In the genomic region with DNA sequence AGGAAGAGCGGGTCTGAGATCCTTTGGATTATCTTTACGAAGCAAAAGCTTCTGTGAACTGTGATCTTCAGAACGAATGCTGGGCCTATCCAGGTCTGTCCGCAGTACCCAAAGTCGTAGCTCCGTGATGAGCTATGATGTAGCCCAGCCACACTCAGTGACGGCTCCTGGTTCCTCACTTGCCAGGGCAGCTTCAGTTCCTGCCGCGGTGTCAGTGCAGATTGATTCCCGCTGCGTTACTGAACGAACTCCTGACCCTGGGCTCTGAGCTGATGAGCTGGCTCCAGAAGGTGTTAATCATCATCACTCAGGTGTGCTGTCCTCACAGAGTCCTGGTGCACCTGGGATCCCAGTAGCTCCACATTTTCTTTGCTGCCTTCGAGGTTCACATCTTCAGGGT, we compare ENCODE assay signal across 17 cellular contexts. TPM values are rescaled to one million over a fixed set of nuclear protein-coding genes. Genes with fewer than 3 reads are reported as not detected.
DNase-seq lines count a peak whose midpoint lies in the region; ATAC-seq and TF ChIP-seq lines count a peak whose summit lies in the region.
"Had no signal": no experiment of that assay in that cellular context is flagged by ENCODE, and none has a peak within 500 bp of the region (broad histone marks: within the 10 kb centered on the region; RNA-seq: fewer than 3 reads in every experiment).

No MANE protein-coding gene starts in this region.

- H3K79me2 ChIP-seq in PC-3 (ENCODE audit: low read length), result peaks cover 17% of the 10 kb centered on the region
- H3K79me2 ChIP-seq in fibroblast of lung (ENCODE audit: control insufficient read depth, insufficient read depth, low read length), result peaks cover 9% of the 10 kb centered on the region
- H3K79me2 ChIP-seq in smooth muscle cell (ENCODE audit: low read depth), result peaks cover 10% of the 10 kb centered on the region

- intact Hi-C loops in PC-3 (cut with micrococcal nuclease), result no loop called here

- H3K4me1 ChIP-seq in PC-3 (ENCODE audit: insufficient read depth, low read length), result peaks cover 47% of the 10 kb centered on the region
- peaks cover 21% of the 10 kb centered on the region for H3K4me1 ChIP-seq in fibroblast of lung (ENCODE audit: control insufficient read depth, extremely low read depth, insufficient read depth, low read length)
- H3K4me1 ChIP-seq in smooth muscle cell (ENCODE audit: low read depth), result peaks cover 8% of the 10 kb centered on the region
- peaks cover 0 to 17% (median 0%) of the 10 kb centered on the region in 3 donors for H3K4me1 ChIP-seq in gastroesophageal sphincter

- no peaks in the 10 kb centered on the region for H3K27me3 ChIP-seq in PC-3 (ENCODE audit: low read length)
- H3K27me3 ChIP-seq in brain microvascular endothelial cell (replicated peaks), result no peaks in the 10 kb centered on the region
- no peaks in the 10 kb centered on the region for H3K27me3 ChIP-seq in fibroblast of lung (ENCODE audit: control insufficient read depth, insufficient read depth, low read length)
- H3K27me3 ChIP-seq in smooth muscle cell (ENCODE audit: low read depth), result no peaks in the 10 kb centered on the region
- H3K27me3 ChIP-seq in gastroesophageal sphincter, result no peaks in the 10 kb centered on the region
- H3K27me3 ChIP-seq: SJSA1 had no signal

- H3K9me3 ChIP-seq in PC-3 (ENCODE audit: low read length) (no peaks in the 10 kb centered on the region), fibroblast of lung (ENCODE audit: control insufficient read depth, insufficient read depth, low read depth, low read length) (no peaks in the 10 kb centered on the region), smooth muscle cell (replicated peaks; ENCODE audit: low read depth) (no peaks in the 10 kb centered on the region), gastroesophageal sphincter (no peaks in the 10 kb centered on the region)
- H3K9me3 ChIP-seq: SJSA1 had no signal

- CTCF ChIA-PET in PC-3 (lab: Charles Lee), result no interaction called here

- POLR2A ChIA-PET in PC-3 (lab: Charles Lee; ENCODE audit: unreplicated experiment), result no interaction called here

- H3K9ac ChIP-seq in PC-3 (ENCODE audit: low read length), result no peak overlapping the region
- no peak overlapping the region for H3K9ac ChIP-seq in fibroblast of lung (ENCODE audit: insufficient read depth, low read length)
- H3K9ac ChIP-seq in smooth muscle cell (ENCODE audit: low read depth), result no peak overlapping the region
- H3K9ac ChIP-seq: KMS-11 had no signal

- BruUV-seq in PC-3 (replicated peaks; lab: Mats Ljungman, UMichigan), result no TSS peak

- 88% methylated on average over 13 of the region's 13 CpGs for WGBS in smooth muscle cell (ENCODE audit: low lambda C conversion rate)
- 86 to 95% methylated on average over 5 to 12 of the region's 13 CpGs for WGBS in gastroesophageal sphincter (ENCODE audit: low coverage in 1 of 2), 2 donors

- H3K27ac ChIP-seq in PC-3 (ENCODE audit: low read length) (peak overlapping the region; percentile 68), brain microvascular endothelial cell (peak overlapping the region; percentile 96), fibroblast of lung (ENCODE audit: insufficient read depth, low read length) (peak overlapping the region; percentile 89), smooth muscle cell (ENCODE audit: low read depth) (peak overlapping the region; percentile 90), gastroesophageal sphincter (no peak overlapping the region)
- H3K27ac ChIP-seq: KMS-11, SJSA1 had no signal

- H3K36me3 ChIP-seq in PC-3 (ENCODE audit: low read depth, low read length), result no peaks in the 10 kb centered on the region
- H3K36me3 ChIP-seq in brain microvascular endothelial cell (replicated peaks), result peaks cover 21% of the 10 kb centered on the region
- peaks cover 8% of the 10 kb centered on the region for H3K36me3 ChIP-seq in fibroblast of lung (ENCODE audit: control insufficient read depth, insufficient read depth, low read length)
- no peaks in the 10 kb centered on the region for H3K36me3 ChIP-seq in smooth muscle cell (ENCODE audit: low read depth)
- H3K36me3 ChIP-seq in gastroesophageal sphincter, result peaks cover 0 to 20% of the 10 kb centered on the region in 2 donors

- no peak overlapping the region for H3K4me3 ChIP-seq in PC-3 (ENCODE audit: low read length)
- H3K4me3 ChIP-seq in brain microvascular endothelial cell (ENCODE audit: low read depth, low read length), result no peak overlapping the region
- H3K4me3 ChIP-seq in fibroblast of lung (replicated peaks in 1 of 4; ENCODE audit: control extremely low read depth in 1 of 4, insufficient read depth in 1 of 4, low read depth in 3 of 4, low read length in 4 of 4), result no peak overlapping the region
- H3K4me3 ChIP-seq in smooth muscle cell, result no peak overlapping the region
- H3K4me3 ChIP-seq in gastroesophageal sphincter, result no peak overlapping the region
- H3K4me3 ChIP-seq: SJSA1 had no signal

- H3K9me2 ChIP-seq in PC-3 (replicated peaks; ENCODE audit: low read length), result no peaks in the 10 kb centered on the region

- TF ChIP-seq POLR2A in gastroesophageal sphincter (IDR thresholded peaks at IDR 0.05), result no peak

- no peak for ATAC-seq in PC-3
- no peak for ATAC-seq in gastroesophageal sphincter
- ATAC-seq: HepG2 had no signal

- TF ChIP-seq CTCF in PC-3 (conservative IDR thresholded peaks at IDR 0.05; ENCODE audit: low read depth, low read length), result no peak
- no peak for TF ChIP-seq CTCF in brain microvascular endothelial cell (IDR thresholded peaks at IDR 0.05; ENCODE audit: low read depth, low read length, missing control alignments)
- TF ChIP-seq CTCF in fibroblast of lung (conservative IDR thresholded peaks at IDR 0.05 in 1 of 2, IDR thresholded peaks at IDR 0.05 in 1 of 2; ENCODE audit: low read depth in 1 of 2, low read length in 2 of 2), result no peak
- no peak for TF ChIP-seq CTCF in smooth muscle cell (IDR thresholded peaks at IDR 0.05; ENCODE audit: borderline replicate concordance, insufficient read depth, poor library complexity, severe bottlenecking)
- TF ChIP-seq CTCF in gastroesophageal sphincter (IDR thresholded peaks at IDR 0.05), result no peak

- H4K20me1 ChIP-seq in PC-3 (ENCODE audit: low read length) (no peaks in the 10 kb centered on the region), fibroblast of lung (ENCODE audit: control insufficient read depth, extremely low read depth, insufficient read depth, low read length) (no peaks in the 10 kb centered on the region), smooth muscle cell (ENCODE audit: low read depth) (no peaks in the 10 kb centered on the region)

- H3F3A ChIP-seq in PC-3 (ENCODE audit: low read length, unreplicated experiment), result peaks cover 7% of the 10 kb centered on the region
- peaks cover 23% of the 10 kb centered on the region for H3F3A ChIP-seq in smooth muscle cell (ENCODE audit: low read depth)

- TF ChIP-seq EP300 in gastroesophageal sphincter (IDR thresholded peaks at IDR 0.05), result no peak

- in situ Hi-C loops in brain microvascular endothelial cell (cut with HindIII; ENCODE audit: low pct_ligation_motif_present, low sequenced_read_pairs), result loop anchor here (25.0 kb wide), 1 partner anchor 101 kb away; a partner anchor contains a TSS

- H2AFZ ChIP-seq in PC-3 (ENCODE audit: low read length) (no peak overlapping the region), fibroblast of lung (ENCODE audit: low read length) (no peak overlapping the region), smooth muscle cell (ENCODE audit: low read depth) (no peak overlapping the region)

- DNase-seq in PC-3 (no peak), brain microvascular endothelial cell (no peak), fibroblast of lung (ENCODE audit: low read depth in 2 of 2) (no peak), smooth muscle cell (lab: John Stamatoyannopoulos, UW; ENCODE audit: unreplicated experiment) (no peak), GM19238 (ENCODE audit: insufficient read length, low spot score) (no peak), T-helper 1 cell (no peak)
- DNase-seq: CD4-positive, CD25-positive, alpha-beta regulatory T cell; COR-L47; DMS 273 treated with DMSO at 0.1 percent for 48 hours; NCI-H1417 treated with DMSO at 0.1 percent for 48 hours; NCI-H187 treated with DMSO at 0.1 percent for 48 hours; NCI-H345; NCI-H524 treated with DMSO at 0.1 percent for 48 hours had no signal

- H3K4me2 ChIP-seq in PC-3 (ENCODE audit: low read length), result no peak overlapping the region
- H3K4me2 ChIP-seq in fibroblast of lung (ENCODE audit: extremely low read depth, insufficient read depth, low read length), result no peak overlapping the region
- H3K4me2 ChIP-seq in smooth muscle cell, result peak overlapping the region; percentile 42
- H3K4me2 ChIP-seq: KMS-11 had no signal

RNA-seq across cellular contexts. Expression of a gene that starts 45.0 kb away (rescaled TPM):
- 15.3 and 16.6 TPM in 2 replicates for total RNA-seq in PC-3 (2014; rRNA removed)
- total RNA-seq in fibroblast of lung, result 9.2 and 14.9 TPM in 2 replicates
- 10.8 and 11.0 TPM in 2 replicates for polyA plus RNA-seq in fibroblast of lung
- polyA plus RNA-seq in fibroblast of lung (2012), result 12.3 and 13.5 TPM in 2 replicates
- polyA minus RNA-seq in fibroblast of lung (ENCODE audit: low replicate concordance), result 12.5 and 14.9 TPM in 2 replicates
- 4.2 and 12.7 TPM in 2 replicates for total RNA-seq in smooth muscle cell
- polyA plus RNA-seq in smooth muscle cell, result 18.4 and 19.4 TPM in 2 replicates
- total RNA-seq in gastroesophageal sphincter, result 1 to 10 TPM; 4.4 to 8.8 (median 7.4) TPM

Comparison
In these comparisons a context has a peak if more than half of its experiments do, and no peak if none do; other contexts are left out.
1. H3K27ac ChIP-seq: peak in PC-3 (single experiment), brain microvascular endothelial cell (single experiment), fibroblast of lung (single experiment) and smooth muscle cell (single experiment); none in gastroesophageal sphincter (0 of 4).